ENCODE assay signal across 8 cellular contexts in the genomic region with DNA sequence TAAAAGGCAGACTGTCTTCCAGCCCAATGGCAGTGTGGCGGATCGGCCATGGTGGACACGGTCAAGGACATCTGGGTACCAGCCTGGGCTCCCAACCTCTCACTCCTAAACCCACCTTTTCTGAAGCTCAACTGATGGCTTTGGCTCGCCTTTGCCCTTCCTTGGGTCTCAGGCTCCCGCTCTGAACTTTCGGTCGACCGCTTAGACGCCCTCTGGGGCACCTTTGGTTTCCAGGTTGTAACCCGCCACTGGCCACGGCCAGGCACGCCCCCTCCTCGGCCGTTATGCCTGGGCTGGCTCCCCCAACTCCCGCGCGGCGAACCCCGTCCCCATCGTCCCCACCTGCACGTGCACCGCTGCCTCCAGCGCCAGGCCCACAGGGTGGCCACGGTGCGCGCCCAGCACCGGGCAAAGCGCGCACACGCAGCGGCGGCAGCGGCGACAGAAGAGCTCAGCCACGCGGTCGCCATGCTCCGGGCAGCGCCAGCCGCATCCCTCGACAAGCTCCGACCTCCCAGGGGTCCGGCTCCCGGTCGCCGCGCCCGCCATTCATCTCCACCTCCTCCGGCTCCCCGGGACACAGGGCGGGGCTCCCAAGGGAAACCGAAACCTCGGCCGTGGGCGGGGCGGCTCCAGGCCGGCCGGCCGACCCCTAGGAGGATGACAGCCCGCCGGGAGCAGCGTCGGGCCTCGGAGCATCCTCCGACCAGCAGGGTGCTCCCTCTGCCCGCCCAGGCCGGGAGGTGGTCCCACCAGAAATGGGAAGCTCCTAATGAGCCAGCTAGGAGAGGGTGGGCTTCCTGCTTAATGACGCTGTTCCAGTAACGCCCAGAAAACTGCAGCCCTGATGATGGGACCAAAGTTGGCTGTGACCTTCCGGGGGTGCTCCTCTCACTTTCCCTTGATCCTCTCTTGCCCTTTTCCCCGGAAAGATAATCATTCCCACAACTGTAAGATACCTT. TPM values are rescaled to one million over a fixed set of nuclear protein-coding genes. Genes with fewer than 3 reads are reported as not detected.
DNase-seq lines count a peak whose midpoint lies in the region; ATAC-seq and TF ChIP-seq lines count a peak whose summit lies in the region.

A gene with protein sequence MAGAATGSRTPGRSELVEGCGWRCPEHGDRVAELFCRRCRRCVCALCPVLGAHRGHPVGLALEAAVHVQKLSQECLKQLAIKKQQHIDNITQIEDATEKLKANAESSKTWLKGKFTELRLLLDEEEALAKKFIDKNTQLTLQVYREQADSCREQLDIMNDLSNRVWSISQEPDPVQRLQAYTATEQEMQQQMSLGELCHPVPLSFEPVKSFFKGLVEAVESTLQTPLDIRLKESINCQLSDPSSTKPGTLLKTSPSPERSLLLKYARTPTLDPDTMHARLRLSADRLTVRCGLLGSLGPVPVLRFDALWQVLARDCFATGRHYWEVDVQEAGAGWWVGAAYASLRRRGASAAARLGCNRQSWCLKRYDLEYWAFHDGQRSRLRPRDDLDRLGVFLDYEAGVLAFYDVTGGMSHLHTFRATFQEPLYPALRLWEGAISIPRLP (minus strand): TSS at position 583 of the 962 bp plus-strand sequence. CDS start 34 bp downstream, at position 549.

- H3K36me3 Mint-ChIP-seq in CD4-positive, alpha-beta memory T cell: peaks cover 8 to 16% of the 10 kb centered on the region in 2 donors

- H3K4me3 ChIP-seq in CD4-positive, alpha-beta memory T cell (ENCODE audit: low read length in 2 of 2): peak within 1 kb of the TSS; percentile 70 to 87
- H3K4me3 ChIP-seq in ovary (peak within 1 kb of the TSS; percentile 55), vagina (peak within 1 kb of the TSS; percentile 56)

- TF ChIP-seq EP300 in ovary (IDR thresholded peaks at IDR 0.05): no peak

- peak; percentile 68 for ATAC-seq in GM19395 (IDR thresholded peaks at IDR 0.05; ENCODE audit: unreplicated experiment)

- H3K9me3 ChIP-seq in CD4-positive, alpha-beta memory T cell (ENCODE audit: control insufficient read depth in 1 of 2, low read length in 2 of 2): no peaks in the 10 kb centered on the region
- H3K9me3 ChIP-seq in ovary (no peaks in the 10 kb centered on the region), vagina (no peaks in the 10 kb centered on the region)

- H3K4me3 Mint-ChIP-seq in CD4-positive, alpha-beta memory T cell: peak within 1 kb of the TSS; percentile 87 to 96 (median 92)

- H3K36me3 ChIP-seq in CD4-positive, alpha-beta memory T cell (ENCODE audit: insufficient read depth, low read length): peaks cover 8% of the 10 kb centered on the region
- no peaks in the 10 kb centered on the region for H3K36me3 ChIP-seq in ovary
- no peaks in the 10 kb centered on the region for H3K36me3 ChIP-seq in vagina

- peak; percentile 35 to 71 (median 45) for DNase-seq in CD4-positive, alpha-beta memory T cell
- DNase-seq in HPDE6-E6E7 (ENCODE audit: extremely low spot score) (peak; percentile 88), RWPE1 (ENCODE audit: low spot score) (peak; percentile 95), glomerular visceral epithelial cell (ENCODE audit: extremely low spot score) (peak; percentile 75), ovary (peak; percentile 27 to 53 (median 40)), vagina (ENCODE audit: extremely low spot score in 2 of 2) (no peak)
- peak; percentile 39 for DNase-seq in activated gamma-delta T cell treated with anti-CD3 and anti-CD28 coated beads, Interleukin-2, amount 50 U/mL, for 16 hours (ENCODE audit: low read depth)

- intact Hi-C loops in CD4-positive, alpha-beta memory T cell (cut with micrococcal nuclease): loop anchor here (1.0 to 2.0 kb wide), 8 partner anchors 11 to 196 kb away; a partner anchor contains a TSS
- intact Hi-C loops in ovary (cut with DNase I): no loop called here
- intact Hi-C loops in vagina (cut with DNase I): no loop called here

- H3K27me3 Mint-ChIP-seq in CD4-positive, alpha-beta memory T cell: no peaks in the 10 kb centered on the region

- no peaks in the 10 kb centered on the region for H3K9me3 Mint-ChIP-seq in CD4-positive, alpha-beta memory T cell

- TF ChIP-seq POLR2A in ovary (IDR thresholded peaks at IDR 0.05) (no peak), vagina (IDR thresholded peaks at IDR 0.05) (no peak)

- 2 to 3% (median 2%) methylated on average over 38 to 71 of the region's 71 CpGs for WGBS in ovary, 3 donors

- TF ChIP-seq CTCF in RWPE1 (conservative IDR thresholded peaks at IDR 0.05; ENCODE audit: low read depth): peak; percentile 54
- no peak for TF ChIP-seq CTCF in ovary (IDR thresholded peaks at IDR 0.05)
- TF ChIP-seq CTCF in vagina (IDR thresholded peaks at IDR 0.05): no peak

- POLR2A ChIA-PET in CD4-positive, alpha-beta memory T cell (lab: Charles Lee; ENCODE audit: partially characterized antibody): interaction anchor here (0.8 to 8.2 kb wide), 17 partner anchors 10 to 197 kb away, joined by 3 to 412 read pairs (median 8); a partner anchor contains a TSS
- POLR2A ChIA-PET in RWPE1 (lab: Yijun Ruan, JAX; ENCODE audit: low non-redundant PET): interaction anchor here (0.6 kb wide), 1 partner anchor 11 kb away, joined by 5 read pairs; no protein-coding TSS in a partner anchor

- H3K27ac Mint-ChIP-seq in CD4-positive, alpha-beta memory T cell: peak within 1 kb of the TSS; percentile 89 to 99 (median 95)

- no peaks in the 10 kb centered on the region for H3K27me3 ChIP-seq in CD4-positive, alpha-beta memory T cell (ENCODE audit: insufficient read depth, low read length)
- no peaks in the 10 kb centered on the region for H3K27me3 ChIP-seq in ovary
- no peaks in the 10 kb centered on the region for H3K27me3 ChIP-seq in vagina

- H3K27ac ChIP-seq in CD4-positive, alpha-beta memory T cell (ENCODE audit: low read depth, low read length): peak within 1 kb of the TSS; percentile 92
- H3K27ac ChIP-seq in RWPE1 (peak within 1 kb of the TSS; percentile 81), ovary (peak within 1 kb of the TSS in 1 of 2 donors; percentile 30), vagina (peak within 1 kb of the TSS; percentile 65)

- CTCF ChIA-PET in CD4-positive, alpha-beta memory T cell (lab: Charles Lee; ENCODE audit: partially characterized antibody): interaction anchor here (0.9 to 6.6 kb wide), 24 partner anchors 10 to 195 kb away, joined by 3 to 60 read pairs (median 6); a partner anchor contains a TSS
- CTCF ChIA-PET in RWPE1 (lab: Yijun Ruan, JAX): interaction anchor here (0.6 to 1.4 kb wide), 4 partner anchors 22 to 309 kb away, joined by 3 to 7 read pairs (median 4); a partner anchor contains a TSS

- peaks cover 70% of the 10 kb centered on the region for H3K4me1 ChIP-seq in CD4-positive, alpha-beta memory T cell (ENCODE audit: insufficient read depth, low read length)
- H3K4me1 ChIP-seq in ovary (ENCODE audit: insufficient read depth): peaks cover 2% of the 10 kb centered on the region
- H3K4me1 ChIP-seq in vagina: peaks cover 18% of the 10 kb centered on the region

- peaks cover 37 to 65% (median 50%) of the 10 kb centered on the region in 4 donors for H3K4me1 Mint-ChIP-seq in CD4-positive, alpha-beta memory T cell

RNA-seq across cellular contexts. Expression of the gene that starts here (rescaled TPM):
- total RNA-seq in CD4-positive, alpha-beta memory T cell: 10 to 100 TPM; 86.1 to 86.2 TPM
- 10 to 100 TPM; 41.4 to 84.7 TPM for polyA plus RNA-seq in CD4-positive, alpha-beta memory T cell
- 10 to 100 TPM in 1 of 7 donors, 1 to 10 TPM in 6; 3.6 to 12.2 (median 5.7) TPM for total RNA-seq in ovary
- 10 to 100 TPM in 1 of 2 donors, 1 to 10 TPM in 1; 2.3 to 24.0 TPM for polyA plus RNA-seq in ovary
- 25.8 TPM for total RNA-seq in vagina

Comparison
In these comparisons a context has a peak if more than half of its experiments do, and no peak if none do; other contexts are left out.
1. DNase-seq: peak in CD4-positive, alpha-beta memory T cell (5 of 5), HPDE6-E6E7 (single experiment), RWPE1 (single experiment), activated gamma-delta T cell treated with anti-CD3 and anti-CD28 coated beads, Interleukin-2, amount 50 U/mL, for 16 hours (single experiment), glomerular visceral epithelial cell (single experiment) and ovary (5 of 5); none in vagina (0 of 2).
2. Peak in every context shown above with its lines, with median percentiles within 50 percentile points of each other: H3K4me3 ChIP-seq.